Comparison of ENCODE assay signal across 21 cellular contexts in the genomic region with DNA sequence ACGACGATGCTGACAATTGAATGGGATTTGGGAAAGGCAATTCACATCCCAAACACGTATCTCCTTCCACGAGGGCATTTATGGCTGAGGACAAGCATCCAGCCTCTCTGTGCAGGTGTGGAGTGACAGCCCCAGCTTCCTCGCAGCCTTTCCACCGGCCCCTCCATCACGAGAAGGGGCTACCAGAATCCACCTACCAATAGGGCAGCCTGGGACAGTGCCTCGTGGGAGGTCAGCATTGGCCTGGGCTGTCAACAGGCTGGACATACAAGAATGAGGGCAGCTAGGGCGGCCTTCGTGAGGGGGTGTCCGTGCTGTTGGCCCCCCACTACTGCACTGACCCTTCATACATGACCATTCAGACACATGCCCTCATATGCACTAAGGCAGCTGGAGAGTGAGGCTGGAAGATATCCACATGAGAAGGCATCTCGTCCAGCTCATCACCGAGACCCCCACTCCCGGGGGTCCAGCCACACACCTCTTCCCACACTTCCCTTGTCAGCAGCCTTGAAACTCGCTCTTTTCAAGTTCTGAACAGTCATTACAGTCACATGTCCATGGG.
"Had no signal": no experiment of that assay in that cellular context is flagged by ENCODE, and none has a peak within 500 bp of the region (broad histone marks: within the 10 kb centered on the region; RNA-seq: fewer than 3 reads in every experiment).

No MANE protein-coding gene starts in this region.

- H3K27ac Mint-ChIP-seq: immature natural killer cell; naive thymus-derived CD8-positive, alpha-beta T cell; neural progenitor cell; stimulated activated memory B cell treated with anti-CD40 and anti-IgM and Interleukin-4, amounts not matched to agents 10 μg/mL and 1 μg/mL and 100 μg/mL, for 72 hours; stimulated activated naive CD8-positive, alpha-beta T cell treated with anti-CD3 and anti-CD28 coated beads, Interleukin-15, Interleukin-2, amounts not matched to agents 100 ng/mL and 50 ng/mL, for 24 hours had no signal

- H3K27me3 ChIP-seq: neural progenitor cell, pancreas, right lobe of liver, transverse colon had no signal

- H3K27ac ChIP-seq: gastrocnemius medialis, neural progenitor cell, pancreas, prostate gland, right lobe of liver, spleen, thoracic aorta, transverse colon had no signal

- ATAC-seq: esophagus mucosa; gastrocnemius medialis; left cardiac atrium; mucosa of descending colon; naive thymus-derived CD8-positive, alpha-beta T cell; pancreas; right lobe of liver; stimulated activated memory B cell treated with anti-CD40 and anti-IgM and Interleukin-4, amounts not matched to agents 10 μg/mL and 1 μg/mL and 100 μg/mL, for 72 hours had no signal

- H3K9ac ChIP-seq: neural progenitor cell had no signal

- H3K4me3 Mint-ChIP-seq: central memory CD8-positive, alpha-beta T cell; immature natural killer cell; naive thymus-derived CD8-positive, alpha-beta T cell; neural progenitor cell; stimulated activated memory B cell treated with anti-CD40 and anti-IgM and Interleukin-4, amounts not matched to agents 10 μg/mL and 1 μg/mL and 100 μg/mL, for 72 hours; stimulated activated naive CD8-positive, alpha-beta T cell treated with anti-CD3 and anti-CD28 coated beads, Interleukin-15, Interleukin-2, amounts not matched to agents 100 ng/mL and 50 ng/mL, for 24 hours had no signal

- H3K36me3 Mint-ChIP-seq: immature natural killer cell; naive thymus-derived CD8-positive, alpha-beta T cell; neural progenitor cell; stimulated activated memory B cell treated with anti-CD40 and anti-IgM and Interleukin-4, amounts not matched to agents 10 μg/mL and 1 μg/mL and 100 μg/mL, for 72 hours had no signal

- H3K36me3 ChIP-seq: gastrocnemius medialis, neural progenitor cell, pancreas, prostate gland, right lobe of liver, spleen, thoracic aorta, transverse colon had no signal

- H2AFZ ChIP-seq: neural progenitor cell had no signal

- H3K27me3 Mint-ChIP-seq: stimulated activated naive CD8-positive, alpha-beta T cell treated with anti-CD3 and anti-CD28 coated beads, Interleukin-15, Interleukin-2, amounts not matched to agents 100 ng/mL and 50 ng/mL, for 24 hours had no signal

- H3K4me1 ChIP-seq: gastrocnemius medialis, neural progenitor cell, pancreas, prostate gland, right lobe of liver, spleen, transverse colon had no signal

- H3K4me2 ChIP-seq: neural progenitor cell had no signal

- DNase-seq: effector memory CD4-positive, alpha-beta T cell; immature natural killer cell; left cardiac atrium; occipital lobe; right lobe of liver; stimulated activated CD4-positive, alpha-beta T cell treated with anti-CD3 and anti-CD28 coated beads, Interleukin-15, amount 100 ng/mL, for 24 hours; stimulated activated CD4-positive, alpha-beta T cell treated with anti-CD3 and anti-CD28 coated beads, Interleukin-1b, Interleukin-23, amount 100 ng/mL, for 48 hours; stimulated activated CD4-positive, alpha-beta T cell treated with anti-CD3 and anti-CD28 coated beads, Interleukin-4, amount 100 ng/mL, for 24 hours; transverse colon had no signal

- H3K9me3 Mint-ChIP-seq: central memory CD8-positive, alpha-beta T cell; immature natural killer cell; naive thymus-derived CD8-positive, alpha-beta T cell; stimulated activated memory B cell treated with anti-CD40 and anti-IgM and Interleukin-4, amounts not matched to agents 10 μg/mL and 1 μg/mL and 100 μg/mL, for 72 hours; stimulated activated naive CD8-positive, alpha-beta T cell treated with anti-CD3 and anti-CD28 coated beads, Interleukin-15, Interleukin-2, amounts not matched to agents 100 ng/mL and 50 ng/mL, for 24 hours had no signal

- H3K9me3 ChIP-seq: gastrocnemius medialis, mucosa of descending colon, pancreas, prostate gland, right lobe of liver, spleen, thoracic aorta, transverse colon had no signal

- H3K4me3 ChIP-seq: gastrocnemius medialis, mucosa of descending colon, neural progenitor cell, pancreas, prostate gland, right lobe of liver, spleen, thoracic aorta, transverse colon had no signal

- H3K4me1 Mint-ChIP-seq: central memory CD8-positive, alpha-beta T cell; immature natural killer cell; stimulated activated memory B cell treated with anti-CD40 and anti-IgM and Interleukin-4, amounts not matched to agents 10 μg/mL and 1 μg/mL and 100 μg/mL, for 72 hours had no signal
